8 cellular contexts compared by ENCODE assay signal in genomic region chr22:36375071-36375980, GRCh38. TPM values are rescaled to one million over a fixed set of nuclear protein-coding genes. Genes with fewer than 3 reads are reported as not detected.
A peak's percentile ranks its signal among the peaks of the same experiment; 100 is the strongest.
DNase-seq lines count a peak whose midpoint lies in the region; ATAC-seq, FAIRE-seq and TF ChIP-seq lines count a peak whose summit lies in the region.

No MANE protein-coding gene starts in this region.

- no peak for DNase-seq in CD8-positive, alpha-beta T cell
- DNase-seq in Panc1 (ENCODE audit: low read depth, low spot score), result no peak
- no peak for DNase-seq in H1 (ENCODE audit: low read depth in 1 of 2, low spot score in 2 of 2)
- DNase-seq in trophoblast cell, result no peak
- no peak for DNase-seq in NCI-H1417 treated with DMSO at 0.1 percent for 48 hours (lab: John Stamatoyannopoulos, UW)
- no peak for DNase-seq in AG08395 (ENCODE audit: low spot score)

- H2BK5ac ChIP-seq in H1 (ENCODE audit: low read depth, low read length) (peak overlapping the region; percentile 77), trophoblast cell (ENCODE audit: low read depth, low read length, poor library complexity) (peak overlapping the region; percentile 10)

- H4K8ac ChIP-seq in H1 (ENCODE audit: extremely low read depth, insufficient read depth, low read length) (peak overlapping the region; percentile 23; the same call in 1 of the 2 replicates), trophoblast cell (ENCODE audit: low read depth, low read length) (no peak overlapping the region)

- peaks cover 97% of the 10 kb centered on the region for H3K4me1 ChIP-seq in CD8-positive, alpha-beta T cell (ENCODE audit: insufficient read depth, low read length)
- H3K4me1 ChIP-seq in Panc1 (ENCODE audit: control insufficient read depth, insufficient read depth, low read length) (peaks cover 85% of the 10 kb centered on the region), H1 (replicated peaks in 1 of 4; ENCODE audit: control insufficient read depth in 3 of 4, insufficient read depth in 4 of 4, low read length in 3 of 4) (peaks cover 5 to 26% (median 16%) of the 10 kb centered on the region in 4 experiments), trophoblast cell (ENCODE audit: control insufficient read depth in 1 of 2, insufficient read depth in 2 of 2, low read length in 2 of 2) (peaks cover 41 to 43% of the 10 kb centered on the region in 2 experiments)

- H2BK120ac ChIP-seq in H1 (replicated peaks; ENCODE audit: low read depth, low read length), result no peak overlapping the region
- no peak overlapping the region for H2BK120ac ChIP-seq in trophoblast cell (ENCODE audit: insufficient read depth, low read length, poor library complexity)

- H2BK20ac ChIP-seq in H1 (ENCODE audit: low read length), result no peak overlapping the region

- no peak overlapping the region for H3K23ac ChIP-seq in H1 (ENCODE audit: insufficient read length)
- no peak overlapping the region for H3K23ac ChIP-seq in trophoblast cell (ENCODE audit: low read length)

- H3K4ac ChIP-seq in H1 (replicated peaks; ENCODE audit: insufficient read length, low read depth, low read length) (no peak overlapping the region), trophoblast cell (ENCODE audit: low read depth, low read length) (peak overlapping the region; percentile 73)

- H2BK12ac ChIP-seq in H1 (ENCODE audit: low read depth, low read length), result 0 out of 2 replicates have a peak overlapping the region, but pooled peaks have one; percentile 27
- peak overlapping the region; percentile 9 for H2BK12ac ChIP-seq in trophoblast cell (ENCODE audit: low read length)

- no peaks in the 10 kb centered on the region for H3K23me2 ChIP-seq in H1 (ENCODE audit: low read depth, low read length)

- H2AK5ac ChIP-seq in H1 (ENCODE audit: low read depth, low read length) (no peak overlapping the region), trophoblast cell (ENCODE audit: low read length) (no peak overlapping the region)

- H4K12ac ChIP-seq in trophoblast cell (ENCODE audit: low read depth, low read length), result no peak overlapping the region

- H3K27me3 ChIP-seq in CD8-positive, alpha-beta T cell (ENCODE audit: insufficient read depth, low read length), result no peaks in the 10 kb centered on the region
- H3K27me3 ChIP-seq in Panc1 (ENCODE audit: control insufficient read depth, insufficient read depth, low read length) (no peaks in the 10 kb centered on the region), H1 (replicated peaks in 1 of 4; ENCODE audit: control insufficient read depth in 3 of 4, extremely low read depth in 1 of 4, insufficient read depth in 3 of 4, low read length in 3 of 4) (no peaks in the 10 kb centered on the region), trophoblast cell (ENCODE audit: insufficient read depth, low read length) (no peaks in the 10 kb centered on the region)

- H3K56ac ChIP-seq in H1 (replicated peaks; ENCODE audit: insufficient read length, low read depth, low read length), result no peak overlapping the region

- peak overlapping the region; percentile 23 for H3K4me3 ChIP-seq in CD8-positive, alpha-beta T cell (ENCODE audit: low read depth, low read length)
- H3K4me3 ChIP-seq in Panc1 (ENCODE audit: low read depth in 2 of 2, low read length in 2 of 2) (no peak overlapping the region), H1 (ENCODE audit: extremely low read depth in 1 of 4, insufficient read depth in 2 of 4, low read depth in 3 of 4, low read length in 4 of 4) (no peak overlapping the region), trophoblast cell (ENCODE audit: low read depth, low read length) (no peak overlapping the region)

- H3K18ac ChIP-seq in H1 (ENCODE audit: extremely low read depth, low read length), result peak overlapping the region; percentile 24
- peak overlapping the region; percentile 28 for H3K18ac ChIP-seq in trophoblast cell (ENCODE audit: low read length)

- H4K5ac ChIP-seq in H1 (ENCODE audit: insufficient read length, low read depth, low read length), result no peak overlapping the region

- H3K27me3 Mint-ChIP-seq in CD8-positive, alpha-beta T cell (ENCODE audit: low read depth), result no peaks in the 10 kb centered on the region

- H3K27ac Mint-ChIP-seq in CD8-positive, alpha-beta T cell, result peak overlapping the region; percentile 99

- H3K79me1 ChIP-seq in H1 (ENCODE audit: low read depth, low read length), result peaks cover 11% of the 10 kb centered on the region
- peaks cover 9% of the 10 kb centered on the region for H3K79me1 ChIP-seq in trophoblast cell (ENCODE audit: low read length)

- no peak for ATAC-seq in CD8-positive, alpha-beta T cell
- ATAC-seq in Panc1 (0 out of 2 replicates have a peak, but pooled peaks have one; percentile 4), HG03460 (IDR thresholded peaks at IDR 0.05; ENCODE audit: unreplicated experiment) (no peak), HG02870 (IDR thresholded peaks at IDR 0.05; ENCODE audit: unreplicated experiment) (no peak)

- H3K36me3 Mint-ChIP-seq in CD8-positive, alpha-beta T cell, result peaks cover 59% of the 10 kb centered on the region

- FAIRE-seq in H1 (lab: Jason Lieb, UNC), result no peak

- H4K91ac ChIP-seq in H1 (replicated peaks; ENCODE audit: insufficient read length, low read length), result no peak overlapping the region
- H4K91ac ChIP-seq in trophoblast cell (ENCODE audit: low read depth, low read length), result no peak overlapping the region

- H4K20me1 ChIP-seq in H1 (replicated peaks in 1 of 2; ENCODE audit: control insufficient read depth in 1 of 2, insufficient read depth in 2 of 2, low read length in 2 of 2), result peaks cover 11 to 20% of the 10 kb centered on the region in 2 experiments

- H3K4me3 Mint-ChIP-seq in CD8-positive, alpha-beta T cell, result peak overlapping the region; percentile 71

- peaks cover 6% of the 10 kb centered on the region for H3K36me3 ChIP-seq in CD8-positive, alpha-beta T cell (ENCODE audit: insufficient read depth, low read length)
- H3K36me3 ChIP-seq in Panc1 (ENCODE audit: control insufficient read depth, insufficient read depth, low read length) (no peaks in the 10 kb centered on the region), H1 (ENCODE audit: control insufficient read depth in 2 of 4, insufficient read depth in 4 of 4, low read length in 3 of 4) (no peaks in the 10 kb centered on the region), trophoblast cell (ENCODE audit: control insufficient read depth in 1 of 2, insufficient read depth in 2 of 2, low read length in 2 of 2) (peaks cover 15 to 23% of the 10 kb centered on the region in 2 experiments)

- intact Hi-C loops in CD8-positive, alpha-beta T cell (cut with DNase I, micrococcal nuclease), result no loop called here
- intact Hi-C loops in Panc1 (cut with micrococcal nuclease; ENCODE audit: unreplicated experiment), result no loop called here

- no peak for TF ChIP-seq CTCF in CD8-positive, alpha-beta T cell (IDR thresholded peaks at IDR 0.05)
- no peak for TF ChIP-seq CTCF in Panc1 (IDR thresholded peaks at IDR 0.05)
- no peak for TF ChIP-seq CTCF in H1 (IDR thresholded peaks at IDR 0.05; ENCODE audit: control extremely low read depth in 1 of 3, insufficient read depth in 1 of 3, low read depth in 1 of 3, low read length in 3 of 3)

- no peaks in the 10 kb centered on the region for H3K9me3 ChIP-seq in CD8-positive, alpha-beta T cell (ENCODE audit: low read length)
- H3K9me3 ChIP-seq in Panc1 (ENCODE audit: control insufficient read depth, insufficient read depth, low read depth, low read length) (no peaks in the 10 kb centered on the region), H1 (ENCODE audit: insufficient read depth in 2 of 2, low read depth in 1 of 2, low read length in 1 of 2) (no peaks in the 10 kb centered on the region), trophoblast cell (ENCODE audit: insufficient read depth, low read depth, low read length) (peaks cover under 1% of the 10 kb centered on the region)

- CTCF ChIA-PET in CD8-positive, alpha-beta T cell (lab: Charles Lee), result interaction anchor here (0.8 to 6.9 kb wide), 6 partner anchors 9 to 46 kb away, joined by 3 to 53 read pairs (median 6); partner anchors contain the start of gene MYH9
- CTCF ChIA-PET in Panc1 (lab: Charles Lee) (no interaction called here), H1 (lab: Charles Lee; ENCODE audit: partially characterized antibody) (interaction anchor here (0.7 to 1.7 kb wide), 4 partner anchors 8 to 80 kb away, joined by 3 read pairs; no protein-coding TSS in a partner anchor)

- POLR2A ChIA-PET in CD8-positive, alpha-beta T cell (lab: Charles Lee), result interaction anchor here (0.7 to 6.7 kb wide), 11 partner anchors 9 to 59 kb away, joined by 3 to 79 read pairs (median 7); partner anchors contain the start of gene MYH9
- POLR2A ChIA-PET in Panc1 (lab: Charles Lee), result no interaction called here
- POLR2A ChIA-PET in H1 (lab: Charles Lee; ENCODE audit: partially characterized antibody), result interaction anchor here (0.5 to 19.2 kb wide), 6 partner anchors 10 to 457 kb away, joined by 3 to 263 read pairs (median 3); partner anchors contain the start of genes MYH9 and TXN2

- no peak for TF ChIP-seq EP300 in H1 (IDR thresholded peaks at IDR 0.05; ENCODE audit: borderline replicate concordance in 1 of 2, low read depth in 2 of 2, low read length in 2 of 2)

- TF ChIP-seq POLR2A in H1 (IDR thresholded peaks at IDR 0.05; ENCODE audit: control extremely low read depth in 1 of 2, low read depth in 2 of 2, low read length in 2 of 2), result no peak

- peak overlapping the region; percentile 31; the same call in 1 of the 2 replicates for H2BK15ac ChIP-seq in H1 (ENCODE audit: low read length)

- no peak overlapping the region for H2AFZ ChIP-seq in H1 (ENCODE audit: low read length)
- peak overlapping the region; percentile 8 for H2AFZ ChIP-seq in trophoblast cell (ENCODE audit: insufficient read depth, low read length, poor library complexity)

- no peak overlapping the region for H3K9ac ChIP-seq in H1 (replicated peaks in 1 of 4; ENCODE audit: extremely low read depth in 1 of 4, low read depth in 3 of 4, low read length in 3 of 4)
- H3K9ac ChIP-seq in trophoblast cell (ENCODE audit: low read length), result no peak overlapping the region

- BruUV-seq in Panc1 (replicated peaks; lab: Mats Ljungman, UMichigan), result no TSS peak

- WGBS in H1 (ENCODE audit: extremely low coverage in 1 of 2, insufficient coverage in 1 of 2, insufficient read length in 1 of 2, insufficient replicate concordance in 2 of 2, low coverage in 1 of 2, low lambda C conversion rate in 2 of 2, missing lambda C conversion rate in 1 of 2), 2 experiments, result 90% methylated on average over 9 of the region's 9 CpGs; no CpG with 5 or more reads in 1 of the 2 experiments
- WGBS in trophoblast cell (ENCODE audit: extremely low coverage, insufficient coverage, insufficient read length), result no CpG with 5 or more reads among the region's 9 CpGs

- H3K27ac ChIP-seq in CD8-positive, alpha-beta T cell (ENCODE audit: low read depth, low read length), result peak overlapping the region; percentile 41
- H3K27ac ChIP-seq in Panc1 (ENCODE audit: low read length), result peak overlapping the region; percentile 97
- H3K27ac ChIP-seq in H1 (ENCODE audit: low read depth, low read length), result peak overlapping the region; percentile 38; the same call in 1 of the 2 replicates
- peak overlapping the region; percentile 30 for H3K27ac ChIP-seq in trophoblast cell (ENCODE audit: low read depth, low read length)

- no peaks in the 10 kb centered on the region for H3K9me3 Mint-ChIP-seq in CD8-positive, alpha-beta T cell

- no peak overlapping the region for H3K4me2 ChIP-seq in H1 (ENCODE audit: insufficient read depth in 1 of 2, low read depth in 2 of 2, low read length in 2 of 2)
- H3K4me2 ChIP-seq in trophoblast cell (ENCODE audit: low read length), result no peak overlapping the region

- H3K14ac ChIP-seq in H1 (ENCODE audit: insufficient read length) (no peak overlapping the region), trophoblast cell (ENCODE audit: low read length) (peak overlapping the region; percentile 16)

- TF ChIP-seq RAD21 in H1 (IDR thresholded peaks at IDR 0.05 in 1 of 2, conservative IDR thresholded peaks at IDR 0.05 in 1 of 2; ENCODE audit: low read depth in 2 of 2, low read length in 2 of 2), result no peak

- H3K79me2 ChIP-seq in H1 (ENCODE audit: control insufficient read depth in 1 of 2, insufficient read depth in 2 of 2, low read length in 2 of 2), result peaks cover 21 to 98% of the 10 kb centered on the region in 2 experiments
- peaks cover 57% of the 10 kb centered on the region for H3K79me2 ChIP-seq in trophoblast cell (ENCODE audit: control insufficient read depth, insufficient read depth, low read length, poor library complexity)

- peaks cover 90% of the 10 kb centered on the region for H3K4me1 Mint-ChIP-seq in CD8-positive, alpha-beta T cell (ENCODE audit: low read depth)

- in situ Hi-C loops in Panc1 (cut with HindIII; ENCODE audit: low pct_unique_long_range_greater_than_20kb, low sequenced_read_pairs), result no loop called here

RNA-seq across cellular contexts. Expression of gene MYH9, which starts 12.4 kb away (rescaled TPM):
- total RNA-seq in CD8-positive, alpha-beta T cell, result 100 to 1,000 TPM; 703 to 757 TPM
- 788 TPM for total RNA-seq in Panc1 (2021; ENCODE audit: unreplicated experiment)
- 1,068 TPM for polyA plus RNA-seq in Panc1 (2012; ENCODE audit: insufficient read length)
- total RNA-seq in H1 (2021; fragmentation: NEBNext Ultra II Directional; extraction: Animal tissue kit (Norgen Biotek cat#: 25700)), result 295 and 322 TPM in 2 replicates
- polyA plus RNA-seq in H1 (2011; rRNA removed), result 24.9 and 37.2 TPM in 2 replicates
- 53.6 TPM for polyA plus RNA-seq in H1 (2011; cell fraction: cytosol; rRNA removed)
- polyA plus RNA-seq in H1 (2011; cell fraction: nucleus; rRNA removed), result 110 TPM
- polyA plus RNA-seq in H1 (2012, experiment 1 of 2), result 140 to 212 TPM (median 199 TPM) in 4 replicates
- 59.9 TPM for polyA plus RNA-seq in H1 (2012, experiment 2 of 2)
- 89.1 TPM for polyA plus RNA-seq in H1 (2013, experiment 1 of 2)
- 76.1 TPM for polyA plus RNA-seq in H1 (2013, experiment 2 of 2)
- 273 and 366 TPM in 2 replicates for polyA minus RNA-seq in H1 (2011; rRNA and poly(A)+ RNA removed)
- 92.9 TPM for polyA minus RNA-seq in H1 (2011; cell fraction: cytosol; rRNA and poly(A)+ RNA removed)
- 95.2 TPM for polyA minus RNA-seq in H1 (2011; cell fraction: nucleus; rRNA and poly(A)+ RNA removed)
- 280 and 288 TPM in 2 replicates for polyA plus RNA-seq in trophoblast cell (2013)

Comparison
In these comparisons a context has a peak if more than half of its experiments do, and no peak if none do; other contexts are left out.
1. H3K27ac ChIP-seq: peak in every context shown above with its lines; median percentile 97 in Panc1; 41 in CD8-positive, alpha-beta T cell; 38 in H1; 30 in trophoblast cell.